Comparison of ENCODE assay signal across 27 cellular contexts in genomic region chr12:414841-415240, GRCh38.
"Had no signal": no experiment of that assay in that cellular context is flagged by ENCODE, and none has a peak within 500 bp of the region (broad histone marks: within the 10 kb centered on the region; RNA-seq: fewer than 3 reads in every experiment).

No MANE protein-coding gene starts in this region.

- H3K4me3 ChIP-seq: hepatocyte, left ventricle myocardium inferior, lung, mucosa of descending colon, pancreas, prostate gland, right lobe of liver, smooth muscle cell, stomach, testis, thyroid gland, transverse colon, upper lobe of left lung, vagina had no signal

- ATAC-seq: mucosa of descending colon; naive thymus-derived CD4-positive, alpha-beta T cell; natural killer cell treated with Interleukin-12 subunit alpha and Interleukin-12 subunit beta and Interleukin-15 and Interleukin-18, amount 100 ng/mL, for 72 hours; pancreas; right lobe of liver; stimulated activated memory B cell treated with anti-CD40 and anti-IgM and Interleukin-4, amounts not matched to agents 10 μg/mL and 1 μg/mL and 100 μg/mL, for 72 hours; stimulated activated naive CD8-positive, alpha-beta T cell treated with anti-CD3 and anti-CD28 coated beads, Interleukin-15, Interleukin-2, amounts not matched to agents 100 U/mL and 50 U/mL, for 24 hours had no signal

- H3K27me3 ChIP-seq: hepatocyte, pancreas, right lobe of liver, stomach, testis, thyroid gland, transverse colon, upper lobe of left lung, vagina had no signal

- H3K27me3 Mint-ChIP-seq: memory B cell; naive thymus-derived CD4-positive, alpha-beta T cell; natural killer cell treated with Interleukin-12 subunit alpha and Interleukin-12 subunit beta and Interleukin-15 and Interleukin-18, amount 100 ng/mL, for 72 hours; stimulated activated memory B cell treated with anti-CD40 and anti-IgM and Interleukin-4, amounts not matched to agents 10 μg/mL and 1 μg/mL and 100 μg/mL, for 72 hours had no signal

- H3K9me3 Mint-ChIP-seq: memory B cell; naive thymus-derived CD4-positive, alpha-beta T cell; natural killer cell treated with Interleukin-12 subunit alpha and Interleukin-12 subunit beta and Interleukin-15 and Interleukin-18, amount 100 ng/mL, for 72 hours; neural crest cell; stimulated activated memory B cell treated with anti-CD40 and anti-IgM and Interleukin-4, amounts not matched to agents 10 μg/mL and 1 μg/mL and 100 μg/mL, for 72 hours had no signal

- H3K79me2 ChIP-seq: hepatocyte had no signal

- H3K4me3 Mint-ChIP-seq: memory B cell; naive thymus-derived CD4-positive, alpha-beta T cell; natural killer cell treated with Interleukin-12 subunit alpha and Interleukin-12 subunit beta and Interleukin-15 and Interleukin-18, amount 100 ng/mL, for 72 hours; neural crest cell; stimulated activated memory B cell treated with anti-CD40 and anti-IgM and Interleukin-4, amounts not matched to agents 10 μg/mL and 1 μg/mL and 100 μg/mL, for 72 hours had no signal

- H3K9me3 ChIP-seq: left ventricle myocardium inferior, mucosa of descending colon, pancreas, prostate gland, right lobe of liver, stomach, testis, thyroid gland, transverse colon, upper lobe of left lung, vagina had no signal

- DNase-seq: islet precursor cell; left ventricle myocardium inferior; midbrain; mucosa of descending colon; naive thymus-derived CD4-positive, alpha-beta T cell; nucleus accumbens; pancreas; right lobe of liver; stimulated activated CD4-positive, alpha-beta T cell treated with anti-CD3 and anti-CD28 coated beads, Interleukin-1b, Interleukin-23, amount 100 ng/mL, for 48 hours; stimulated activated CD4-positive, alpha-beta T cell treated with anti-CD3 and anti-CD28 coated beads, Interleukin-2, amount 100 ng/mL, for 48 hours; stimulated activated CD4-positive, alpha-beta T cell treated with anti-CD3 and anti-CD28 coated beads, Interleukin-4, amount 100 ng/mL, for 4 hours; stimulated activated CD8-positive, alpha-beta memory T cell treated with anti-CD3 and anti-CD28 coated beads, Interleukin-4, amount 100 ng/mL, for 48 hours; stimulated activated naive CD8-positive, alpha-beta T cell treated with anti-CD3 and anti-CD28 coated beads, Interleukin-15, Interleukin-2, amounts not matched to agents 100 U/mL and 50 U/mL, for 24 hours; stomach; testis; thyroid gland; transverse colon; upper lobe of left lung had no signal

- H3K4me1 Mint-ChIP-seq: neural crest cell; stimulated activated memory B cell treated with anti-CD40 and anti-IgM and Interleukin-4, amounts not matched to agents 10 μg/mL and 1 μg/mL and 100 μg/mL, for 72 hours had no signal

- H3K4me1 ChIP-seq: left ventricle myocardium inferior, pancreas, prostate gland, right lobe of liver, stomach, testis, thyroid gland, transverse colon, upper lobe of left lung, vagina had no signal

- H3K27ac ChIP-seq: hepatocyte, left ventricle myocardium inferior, pancreas, prostate gland, right lobe of liver, stomach, testis, thyroid gland, transverse colon, upper lobe of left lung, vagina had no signal

- H3K27ac Mint-ChIP-seq: memory B cell; natural killer cell treated with Interleukin-12 subunit alpha and Interleukin-12 subunit beta and Interleukin-15 and Interleukin-18, amount 100 ng/mL, for 72 hours; stimulated activated memory B cell treated with anti-CD40 and anti-IgM and Interleukin-4, amounts not matched to agents 10 μg/mL and 1 μg/mL and 100 μg/mL, for 72 hours had no signal

- H3K4me2 ChIP-seq: hepatocyte, smooth muscle cell had no signal

- H2AFZ ChIP-seq: hepatocyte had no signal
